In the genomic region with DNA sequence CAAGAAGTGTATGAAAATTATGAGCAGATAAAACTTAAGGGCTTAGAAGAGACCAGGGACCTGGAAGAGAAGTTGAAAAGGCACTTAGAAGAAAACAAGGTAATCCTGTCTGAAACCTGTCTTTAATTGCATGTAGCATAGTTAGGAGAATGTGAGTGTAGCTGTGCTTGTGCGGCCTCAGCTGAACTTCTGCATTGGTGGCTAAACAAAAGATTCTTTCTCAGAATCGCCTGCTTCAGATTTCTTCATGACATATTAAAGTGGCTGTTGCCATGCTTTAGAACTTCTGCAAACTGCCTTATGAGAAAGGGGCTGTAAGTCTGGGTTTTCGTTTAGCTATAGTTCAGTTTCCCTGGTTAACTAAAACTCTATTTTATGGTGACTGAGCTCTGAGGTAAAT, we compare ENCODE assay signal across 25 cellular contexts.
"Had no signal": no experiment of that assay in that cellular context is flagged by ENCODE, and none has a peak within 500 bp of the region (broad histone marks: within the 10 kb centered on the region; RNA-seq: fewer than 3 reads in every experiment).

No MANE protein-coding gene starts in this region.

- H3K4me3 Mint-ChIP-seq: dendritic cell treated with granulocyte-macrophage colony-stimulating factor and Interleukin-4, amounts not matched to agents 40 ng/mL and 50 ng/mL, for 4 days; effector memory CD8-positive, alpha-beta T cell; memory B cell; mesothelial cell of epicardium; natural killer cell; neural progenitor cell; stimulated activated naive B cell treated with anti-CD40 and anti-IgM and Interleukin-4, amounts not matched to agents 10 μg/mL and 1 μg/mL and 100 μg/mL, for 72 hours; stimulated activated naive CD8-positive, alpha-beta T cell treated with anti-CD3 and anti-CD28 coated beads, Interleukin-15, amount 100 ng/mL, for 72 hours had no signal

- H3K27ac Mint-ChIP-seq: dendritic cell treated with granulocyte-macrophage colony-stimulating factor and Interleukin-4, amounts not matched to agents 40 ng/mL and 50 ng/mL, for 4 days; mesothelial cell of epicardium; natural killer cell; neural progenitor cell; stimulated activated naive B cell treated with anti-CD40 and anti-IgM and Interleukin-4, amounts not matched to agents 10 μg/mL and 1 μg/mL and 100 μg/mL, for 72 hours; stimulated activated naive CD8-positive, alpha-beta T cell treated with anti-CD3 and anti-CD28 coated beads, Interleukin-15, amount 100 ng/mL, for 72 hours had no signal

- H3K9me3 Mint-ChIP-seq: dendritic cell treated with granulocyte-macrophage colony-stimulating factor and Interleukin-4, amounts not matched to agents 40 ng/mL and 50 ng/mL, for 4 days; effector memory CD8-positive, alpha-beta T cell; memory B cell; mesothelial cell of epicardium; natural killer cell; neural progenitor cell; stimulated activated naive B cell treated with anti-CD40 and anti-IgM and Interleukin-4, amounts not matched to agents 10 μg/mL and 1 μg/mL and 100 μg/mL, for 72 hours; stimulated activated naive CD8-positive, alpha-beta T cell treated with anti-CD3 and anti-CD28 coated beads, Interleukin-15, amount 100 ng/mL, for 72 hours had no signal

- H3K4me1 Mint-ChIP-seq: memory B cell; neural progenitor cell; stimulated activated naive B cell treated with anti-CD40 and anti-IgM and Interleukin-4, amounts not matched to agents 10 μg/mL and 1 μg/mL and 100 μg/mL, for 72 hours; stimulated activated naive CD8-positive, alpha-beta T cell treated with anti-CD3 and anti-CD28 coated beads, Interleukin-15, amount 100 ng/mL, for 72 hours had no signal

- DNase-seq: effector memory CD8-positive, alpha-beta T cell; esophagus squamous epithelium; foreskin fibroblast; head of caudate nucleus; kidney; left cardiac atrium; left ventricle myocardium inferior; lower lobe of right lung; natural killer cell; nucleus accumbens; pancreas; psoas muscle; retina; spleen; stimulated activated CD4-positive, alpha-beta T cell treated with anti-CD3 and anti-CD28 coated beads, Interleukin-15, amount 100 ng/mL, for 24 hours; stimulated activated CD4-positive, alpha-beta T cell treated with anti-CD3 and anti-CD28 coated beads, Interleukin-1b, Interleukin-23, amount 100 ng/mL, for 48 hours; stimulated activated CD4-positive, alpha-beta T cell treated with anti-CD3 and anti-CD28 coated beads, Interleukin-4, amount 100 ng/mL, for 24 hours; stimulated activated naive B cell treated with anti-CD40 and anti-IgM and Interleukin-4, amounts not matched to agents 10 μg/mL and 1 μg/mL and 100 μg/mL, for 72 hours; stimulated activated naive CD8-positive, alpha-beta T cell treated with anti-CD3 and anti-CD28 coated beads, Interleukin-15, amount 100 ng/mL, for 72 hours; transverse colon had no signal

- ATAC-seq: effector memory CD8-positive, alpha-beta T cell; left cardiac atrium; lower lobe of right lung; natural killer cell; pancreas; psoas muscle; sciatic nerve; stimulated activated naive B cell treated with anti-CD40 and anti-IgM and Interleukin-4, amounts not matched to agents 10 μg/mL and 1 μg/mL and 100 μg/mL, for 72 hours; stimulated activated naive CD8-positive, alpha-beta T cell treated with anti-CD3 and anti-CD28 coated beads, Interleukin-15, amount 100 ng/mL, for 72 hours had no signal

- H3K27me3 Mint-ChIP-seq: dendritic cell treated with granulocyte-macrophage colony-stimulating factor and Interleukin-4, amounts not matched to agents 40 ng/mL and 50 ng/mL, for 4 days; effector memory CD8-positive, alpha-beta T cell; memory B cell; stimulated activated naive B cell treated with anti-CD40 and anti-IgM and Interleukin-4, amounts not matched to agents 10 μg/mL and 1 μg/mL and 100 μg/mL, for 72 hours; stimulated activated naive CD8-positive, alpha-beta T cell treated with anti-CD3 and anti-CD28 coated beads, Interleukin-15, amount 100 ng/mL, for 72 hours had no signal
